22 cellular contexts compared by ENCODE assay signal in the genomic region with DNA sequence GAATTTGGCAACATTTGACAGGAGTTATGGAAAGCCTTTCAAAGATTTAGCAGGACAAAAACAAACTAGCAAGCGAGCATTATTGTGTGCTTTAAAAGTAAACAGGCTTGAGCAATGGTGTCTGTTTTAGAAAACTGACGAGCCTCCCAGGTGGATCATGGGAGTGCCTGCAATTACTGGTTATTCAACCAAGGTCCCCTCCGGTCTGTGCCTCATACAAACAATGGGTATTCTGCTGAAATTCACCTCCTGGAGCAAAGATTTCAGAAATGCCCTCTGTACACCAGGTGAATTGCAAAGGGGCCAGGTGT. TPM values are rescaled to one million over a fixed set of nuclear protein-coding genes. Genes with fewer than 3 reads are reported as not detected.
A peak's percentile ranks its signal among the peaks of the same experiment; 100 is the strongest.
DNase-seq lines count a peak whose midpoint lies in the region; ATAC-seq and TF ChIP-seq lines count a peak whose summit lies in the region.
"Had no signal": no experiment of that assay in that cellular context is flagged by ENCODE, and none has a peak within 500 bp of the region (broad histone marks: within the 10 kb centered on the region; RNA-seq: fewer than 3 reads in every experiment).

No MANE protein-coding gene starts in this region.

- H3K4me2 ChIP-seq in GM23248 (ENCODE audit: unreplicated experiment) = no peak overlapping the region
- H3K4me2 ChIP-seq: A549, KMS-11 had no signal

- no peaks in the 10 kb centered on the region for H3F3A ChIP-seq in GM23248 (ENCODE audit: insufficient read depth)

- no peak for TF ChIP-seq CTCF in WTC11 (IDR thresholded peaks at IDR 0.05)
- TF ChIP-seq CTCF in right lobe of liver (IDR thresholded peaks at IDR 0.05) = no peak
- no peak for TF ChIP-seq CTCF in uterus (IDR thresholded peaks at IDR 0.05)
- no peak for TF ChIP-seq CTCF in lower leg skin (IDR thresholded peaks at IDR 0.05)

- 47% methylated on average over 3 of the region's 3 CpGs for WGBS in right lobe of liver (ENCODE audit: insufficient coverage, low coverage, low lambda C conversion rate, missing lambda C conversion rate)
- 46 to 65% methylated on average over 3 of the region's 3 CpGs for WGBS in lower leg skin, 2 donors
- WGBS in GM23248 (ENCODE audit: low coverage in 1 of 2, low lambda C conversion rate in 2 of 2, missing lambda C conversion rate in 2 of 2), 2 experiments = 60 to 72% methylated on average over 3 of the region's 3 CpGs

- H3K4me3 Mint-ChIP-seq in activated naive CD8-positive, alpha-beta T cell = no peak overlapping the region
- no peak overlapping the region for H3K4me3 Mint-ChIP-seq in activated naive CD8-positive, alpha-beta T cell treated with anti-CD3 and anti-CD28 coated beads for 36 hours
- no peak overlapping the region for H3K4me3 Mint-ChIP-seq in WTC11

- H3K27ac ChIP-seq in right lobe of liver = peak overlapping the region in 2 of 3 donors; percentile 44 to 70
- peak overlapping the region; percentile 82 to 85 for H3K27ac ChIP-seq in uterus
- no peak overlapping the region for H3K27ac ChIP-seq in GM23248
- H3K27ac ChIP-seq: A549, KMS-11, PC-9, SK-N-MC had no signal

- H2AFZ ChIP-seq in GM23248 = no peak overlapping the region
- H2AFZ ChIP-seq: PC-9 had no signal

- H3K79me2 ChIP-seq in GM23248 (ENCODE audit: insufficient read depth) = no peaks in the 10 kb centered on the region

- no peaks in the 10 kb centered on the region for H3K9me2 ChIP-seq in GM23248 (ENCODE audit: insufficient read depth)

- peaks cover 21% of the 10 kb centered on the region for H3K4me1 Mint-ChIP-seq in activated naive CD8-positive, alpha-beta T cell (ENCODE audit: low read depth)
- H3K4me1 Mint-ChIP-seq in activated naive CD8-positive, alpha-beta T cell treated with anti-CD3 and anti-CD28 coated beads for 36 hours = peaks cover 7% of the 10 kb centered on the region
- peaks cover 19% of the 10 kb centered on the region for H3K4me1 Mint-ChIP-seq in WTC11

- H3K27me3 ChIP-seq in right lobe of liver = no peaks in the 10 kb centered on the region
- no peaks in the 10 kb centered on the region for H3K27me3 ChIP-seq in uterus
- peaks cover 7% of the 10 kb centered on the region; the same call in 1 of the 2 replicates for H3K27me3 ChIP-seq in GM23248 (replicated peaks; ENCODE audit: insufficient read depth)

- intact Hi-C loops in right lobe of liver (cut with DNase I) (no loop called here), uterus (cut with DNase I; ENCODE audit: low total_unique reads) (no loop called here), lower leg skin (cut with DNase I; ENCODE audit: low total_unique reads) (no loop called here)

- DNase-seq in activated naive CD8-positive, alpha-beta T cell treated with anti-CD3 and anti-CD28 coated beads for 36 hours = no peak
- DNase-seq in WTC11 (ENCODE audit: low spot score) (no peak), right lobe of liver (no peak), uterus (peak in 1 of 2 donors; percentile 63), lower leg skin (ENCODE audit: low spot score in 2 of 2) (no peak), GM23248 (no peak), SHP77 treated with DMSO at 0.1 percent for 48 hours (lab: John Stamatoyannopoulos, UW) (no peak)
- DNase-seq: C1 segment of cervical spinal cord, DMS 273 treated with DMSO at 0.1 percent for 48 hours, GDM1, GOT3, NCI-H1105, NCI-H1694, NCI-H2107, NCI-H2227 treated with DMSO at 0.1 percent for 48 hours had no signal

- TF ChIP-seq POLR2A in right lobe of liver (IDR thresholded peaks at IDR 0.05) = no peak
- TF ChIP-seq POLR2A in uterus (IDR thresholded peaks at IDR 0.05) = no peak
- no peak for TF ChIP-seq POLR2A in lower leg skin (IDR thresholded peaks at IDR 0.05)

- H3K4me3 ChIP-seq in right lobe of liver (no peak overlapping the region), uterus (no peak overlapping the region), lower leg skin (ENCODE audit: low read depth, poor library complexity, severe bottlenecking) (no peak overlapping the region), GM23248 (no peak overlapping the region)
- H3K4me3 ChIP-seq: A549, GM12878, PC-9, SK-N-MC had no signal

- in situ Hi-C loops in GM23248 (cut with MboI) = no loop called here

- POLR2A ChIA-PET in WTC11 (lab: Charles Lee) = interaction anchor here (0.6 kb wide), 1 partner anchor 9 kb away, joined by 3 read pairs; no protein-coding TSS in a partner anchor

- no peak for ATAC-seq in WTC11
- peak in 3 of 4 donors; percentile 30 to 62 (median 57) for ATAC-seq in right lobe of liver
- ATAC-seq: A549, GM12878 had no signal

- H3K36me3 ChIP-seq in right lobe of liver (no peaks in the 10 kb centered on the region), uterus (no peaks in the 10 kb centered on the region), GM23248 (ENCODE audit: low read depth) (no peaks in the 10 kb centered on the region)

- no peaks in the 10 kb centered on the region for H3K27me3 Mint-ChIP-seq in activated naive CD8-positive, alpha-beta T cell
- H3K27me3 Mint-ChIP-seq in activated naive CD8-positive, alpha-beta T cell treated with anti-CD3 and anti-CD28 coated beads for 36 hours = peaks cover 4% of the 10 kb centered on the region
- H3K27me3 Mint-ChIP-seq in WTC11 (ENCODE audit: low read depth) = no peaks in the 10 kb centered on the region; the same call in 1 of the 2 replicates

- CTCF ChIA-PET in WTC11 (lab: Charles Lee) = no interaction called here

- no peaks in the 10 kb centered on the region for H4K20me1 ChIP-seq in GM23248 (ENCODE audit: insufficient read depth)

- H3K4me1 ChIP-seq in right lobe of liver = peaks cover 0 to 24% (median 8%) of the 10 kb centered on the region in 4 donors
- H3K4me1 ChIP-seq in uterus = peaks cover 5 to 6% of the 10 kb centered on the region in 2 donors
- peaks cover 8% of the 10 kb centered on the region for H3K4me1 ChIP-seq in GM23248 (ENCODE audit: insufficient read depth)
- H3K4me1 ChIP-seq: A549 had no signal

- H3K9me3 Mint-ChIP-seq in activated naive CD8-positive, alpha-beta T cell (ENCODE audit: low read depth) = no peaks in the 10 kb centered on the region
- peaks cover 4% of the 10 kb centered on the region for H3K9me3 Mint-ChIP-seq in activated naive CD8-positive, alpha-beta T cell treated with anti-CD3 and anti-CD28 coated beads for 36 hours
- peaks cover 14% of the 10 kb centered on the region for H3K9me3 Mint-ChIP-seq in WTC11

- H3K9me3 ChIP-seq in right lobe of liver (no peaks in the 10 kb centered on the region), uterus (no peaks in the 10 kb centered on the region), GM23248 (ENCODE audit: low read depth) (no peaks in the 10 kb centered on the region)
- H3K9me3 ChIP-seq: A549 had no signal

- H3K27ac Mint-ChIP-seq in activated naive CD8-positive, alpha-beta T cell = peak overlapping the region; percentile 50
- H3K27ac Mint-ChIP-seq in activated naive CD8-positive, alpha-beta T cell treated with anti-CD3 and anti-CD28 coated beads for 36 hours = no peak overlapping the region
- H3K27ac Mint-ChIP-seq in WTC11 = peak overlapping the region; percentile 79; the same call in 1 of the 2 replicates

- H3K36me3 Mint-ChIP-seq in activated naive CD8-positive, alpha-beta T cell = peaks cover 2% of the 10 kb centered on the region
- H3K36me3 Mint-ChIP-seq in activated naive CD8-positive, alpha-beta T cell treated with anti-CD3 and anti-CD28 coated beads for 36 hours = peaks cover 34% of the 10 kb centered on the region
- peaks cover 16% of the 10 kb centered on the region for H3K36me3 Mint-ChIP-seq in WTC11

- H3K9ac ChIP-seq in GM23248 = no peak overlapping the region
- H3K9ac ChIP-seq: KMS-11 had no signal

TF ChIP-seq in WTC11, 78 proteins besides CTCF, POLR2A, EP300 and RAD21:
- TF ChIP-seq ZNF671 (CRISPR knock-in tag; IDR thresholded peaks at IDR 0.05) (no peak), NFE2L1 (CRISPR knock-in tag; IDR thresholded peaks at IDR 0.05) (no peak), NFATC4 (CRISPR knock-in tag; IDR thresholded peaks at IDR 0.05) (no peak), ZNF138 (CRISPR knock-in tag; conservative IDR thresholded peaks at IDR 0.05) (no peak), SP1 (CRISPR knock-in tag; conservative IDR thresholded peaks at IDR 0.05) (no peak), ZNF317 (CRISPR knock-in tag; IDR thresholded peaks at IDR 0.05; ENCODE audit: borderline replicate concordance, low read depth) (no peak)

RNA-seq across cellular contexts. Expression of a gene that starts 22.4 kb away (rescaled TPM):
- under 1 TPM in 1 of 2 experiments, not detected in 1; 0.20 TPM for total RNA-seq in activated naive CD8-positive, alpha-beta T cell treated with anti-CD3 and anti-CD28 coated beads for 36 hours
- not detected in 3 replicates for total RNA-seq in WTC11 (2021)
- total RNA-seq in right lobe of liver = not detected
- under 1 TPM in 1 of 4 donors, not detected in 3; 0.15 TPM for total RNA-seq in uterus
- under 1 TPM in 2 of 4 donors, not detected in 2; 0.10 to 0.23 TPM for total RNA-seq in lower leg skin
- not detected in 2 replicates for total RNA-seq in GM23248 (2014; rRNA removed; shearing (Covaris generic))
- not detected in 2 replicates for polyA plus RNA-seq in GM23248 (2016; fragmentation: Nextera tagmentation; extraction: Ambion mirVana)
- total RNA-seq: GM12878, M059J, PC-9 had no signal
- polyA plus RNA-seq: A549 had no signal

RNA-seq across cellular contexts. Expression of a gene that starts 33.2 kb away (rescaled TPM):
- total RNA-seq in activated naive CD8-positive, alpha-beta T cell treated with anti-CD3 and anti-CD28 coated beads for 36 hours = 10 to 100 TPM; 24.3 TPM
- total RNA-seq in WTC11 (2021) = 0.25 to 0.52 TPM (median 0.30 TPM) in 3 replicates
- total RNA-seq in right lobe of liver = under 1 TPM in 3 of 6 experiments, not detected in 3; 0.19 to 0.61 (median 0.20) TPM
- under 1 TPM in 1 of 4 donors, not detected in 3; 0.21 TPM for total RNA-seq in uterus
- 1 to 10 TPM in 1 of 4 donors, under 1 TPM in 2, not detected in 1; 0.42 to 1.3 (median 0.86) TPM for total RNA-seq in lower leg skin
- not detected in 2 replicates for total RNA-seq in GM23248 (2014; rRNA removed; shearing (Covaris generic))
- polyA plus RNA-seq in GM23248 (2016; fragmentation: Nextera tagmentation; extraction: Ambion mirVana) = not detected in 2 replicates
- total RNA-seq: M059J, PC-9 had no signal
- polyA plus RNA-seq: A549 had no signal

Comparison
In these comparisons a context has a peak if more than half of its experiments do, and no peak if none do; other contexts are left out.
1. RNA of a gene that starts 33.2 kb away (total RNA-seq): 24.3 TPM in activated naive CD8-positive, alpha-beta T cell treated with anti-CD3 and anti-CD28 coated beads for 36 hours; 0.42 to 1.3 TPM in lower leg skin, 0.25 to 0.52 TPM in WTC11, 0.19 to 0.61 TPM in right lobe of liver, 0.21 TPM in uterus and not detected in GM23248; every median in the first group is over 10 times any median in the second.